ENCODE assay signal across 1 cellular context in the genomic region with DNA sequence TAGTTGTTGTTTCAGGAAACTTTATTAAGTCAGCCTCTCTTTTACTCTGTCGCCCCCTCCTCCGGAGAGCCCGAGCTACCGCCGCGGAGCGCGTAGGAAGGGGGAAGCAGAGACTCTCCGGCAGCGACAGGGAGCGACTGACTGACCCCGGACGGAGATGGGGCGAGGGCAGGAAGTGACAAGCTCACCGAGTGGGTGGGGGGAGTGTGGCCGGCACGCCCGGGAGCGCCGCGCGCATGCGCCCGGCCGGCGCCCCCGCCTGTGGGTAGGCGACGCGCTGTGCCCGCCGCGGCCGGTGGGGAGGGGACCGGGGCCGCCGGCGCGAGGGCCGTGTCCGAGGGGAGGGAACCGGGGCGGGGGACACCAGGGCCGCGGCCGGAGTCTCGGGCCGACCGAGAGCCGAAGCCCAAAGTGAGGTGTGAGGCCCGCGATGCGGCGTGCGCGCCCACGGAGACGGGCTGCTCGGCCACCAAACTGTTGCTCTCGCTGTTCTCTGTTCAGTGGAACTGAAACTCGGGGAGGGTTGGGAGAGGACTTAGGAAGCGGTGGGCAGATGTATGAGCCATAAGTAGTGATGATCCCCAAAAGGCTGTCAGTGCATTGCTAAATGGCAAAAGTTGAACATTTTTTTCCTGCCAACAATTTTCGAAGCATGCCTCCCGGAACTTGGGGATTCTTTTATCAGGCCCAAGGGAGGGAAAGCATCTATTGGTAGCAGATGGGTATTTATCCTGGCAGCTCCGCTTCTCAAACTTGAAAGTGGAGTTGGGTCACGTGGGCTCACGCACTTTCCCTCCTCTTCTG.
A peak's percentile ranks its signal among the peaks of the same experiment; 100 is the strongest.
TF ChIP-seq lines count a peak whose summit lies in the region.

A gene with protein sequence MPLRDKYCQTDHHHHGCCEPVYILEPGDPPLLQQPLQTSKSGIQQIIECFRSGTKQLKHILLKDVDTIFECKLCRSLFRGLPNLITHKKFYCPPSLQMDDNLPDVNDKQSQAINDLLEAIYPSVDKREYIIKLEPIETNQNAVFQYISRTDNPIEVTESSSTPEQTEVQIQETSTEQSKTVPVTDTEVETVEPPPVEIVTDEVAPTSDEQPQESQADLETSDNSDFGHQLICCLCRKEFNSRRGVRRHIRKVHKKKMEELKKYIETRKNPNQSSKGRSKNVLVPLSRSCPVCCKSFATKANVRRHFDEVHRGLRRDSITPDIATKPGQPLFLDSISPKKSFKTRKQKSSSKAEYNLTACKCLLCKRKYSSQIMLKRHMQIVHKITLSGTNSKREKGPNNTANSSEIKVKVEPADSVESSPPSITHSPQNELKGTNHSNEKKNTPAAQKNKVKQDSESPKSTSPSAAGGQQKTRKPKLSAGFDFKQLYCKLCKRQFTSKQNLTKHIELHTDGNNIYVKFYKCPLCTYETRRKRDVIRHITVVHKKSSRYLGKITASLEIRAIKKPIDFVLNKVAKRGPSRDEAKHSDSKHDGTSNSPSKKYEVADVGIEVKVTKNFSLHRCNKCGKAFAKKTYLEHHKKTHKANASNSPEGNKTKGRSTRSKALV (minus strand): TSS at position 143 of the 804 bp plus-strand sequence. CDS start 1,151 bp downstream, outside the sequence.

TF ChIP-seq in GM12878, 131 proteins besides CTCF, POLR2A, EP300 and RAD21 (continued from another document and continues in another):
- TF ChIP-seq SRF (IDR thresholded peaks at IDR 0.05; ENCODE audit: low read depth in 2 of 2, low read length in 2 of 2): no peak
- TF ChIP-seq PAX5 (IDR thresholded peaks at IDR 0.05; ENCODE audit: borderline replicate concordance, low read depth, low read length): peak; percentile 31; the same call in 1 of the 2 replicates
- TF ChIP-seq GABPA (IDR thresholded peaks at IDR 0.05; ENCODE audit: low read depth): peak; percentile 89
- TF ChIP-seq, protein P1, sequence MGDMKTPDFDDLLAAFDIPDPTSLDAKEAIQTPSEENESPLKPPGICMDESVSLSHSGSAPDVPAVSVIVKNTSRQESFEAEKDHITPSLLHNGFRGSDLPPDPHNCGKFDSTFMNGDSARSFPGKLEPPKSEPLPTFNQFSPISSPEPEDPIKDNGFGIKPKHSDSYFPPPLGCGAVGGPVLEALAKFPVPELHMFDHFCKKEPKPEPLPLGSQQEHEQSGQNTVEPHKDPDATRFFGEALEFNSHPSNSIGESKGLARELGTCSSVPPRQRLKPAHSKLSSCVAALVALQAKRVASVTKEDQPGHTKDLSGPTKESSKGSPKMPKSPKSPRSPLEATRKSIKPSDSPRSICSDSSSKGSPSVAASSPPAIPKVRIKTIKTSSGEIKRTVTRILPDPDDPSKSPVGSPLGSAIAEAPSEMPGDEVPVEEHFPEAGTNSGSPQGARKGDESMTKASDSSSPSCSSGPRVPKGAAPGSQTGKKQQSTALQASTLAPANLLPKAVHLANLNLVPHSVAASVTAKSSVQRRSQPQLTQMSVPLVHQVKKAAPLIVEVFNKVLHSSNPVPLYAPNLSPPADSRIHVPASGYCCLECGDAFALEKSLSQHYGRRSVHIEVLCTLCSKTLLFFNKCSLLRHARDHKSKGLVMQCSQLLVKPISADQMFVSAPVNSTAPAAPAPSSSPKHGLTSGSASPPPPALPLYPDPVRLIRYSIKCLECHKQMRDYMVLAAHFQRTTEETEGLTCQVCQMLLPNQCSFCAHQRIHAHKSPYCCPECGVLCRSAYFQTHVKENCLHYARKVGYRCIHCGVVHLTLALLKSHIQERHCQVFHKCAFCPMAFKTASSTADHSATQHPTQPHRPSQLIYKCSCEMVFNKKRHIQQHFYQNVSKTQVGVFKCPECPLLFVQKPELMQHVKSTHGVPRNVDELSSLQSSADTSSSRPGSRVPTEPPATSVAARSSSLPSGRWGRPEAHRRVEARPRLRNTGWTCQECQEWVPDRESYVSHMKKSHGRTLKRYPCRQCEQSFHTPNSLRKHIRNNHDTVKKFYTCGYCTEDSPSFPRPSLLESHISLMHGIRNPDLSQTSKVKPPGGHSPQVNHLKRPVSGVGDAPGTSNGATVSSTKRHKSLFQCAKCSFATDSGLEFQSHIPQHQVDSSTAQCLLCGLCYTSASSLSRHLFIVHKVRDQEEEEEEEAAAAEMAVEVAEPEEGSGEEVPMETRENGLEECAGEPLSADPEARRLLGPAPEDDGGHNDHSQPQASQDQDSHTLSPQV (IDR thresholded peaks at IDR 0.05): 0 out of 2 replicates have a peak, but pooled peaks have one; percentile 28
- TF ChIP-seq TARDBP (IDR thresholded peaks at IDR 0.05; ENCODE audit: borderline replicate concordance): no peak; the same call in 1 of the 2 replicates
- TF ChIP-seq, protein P2, sequence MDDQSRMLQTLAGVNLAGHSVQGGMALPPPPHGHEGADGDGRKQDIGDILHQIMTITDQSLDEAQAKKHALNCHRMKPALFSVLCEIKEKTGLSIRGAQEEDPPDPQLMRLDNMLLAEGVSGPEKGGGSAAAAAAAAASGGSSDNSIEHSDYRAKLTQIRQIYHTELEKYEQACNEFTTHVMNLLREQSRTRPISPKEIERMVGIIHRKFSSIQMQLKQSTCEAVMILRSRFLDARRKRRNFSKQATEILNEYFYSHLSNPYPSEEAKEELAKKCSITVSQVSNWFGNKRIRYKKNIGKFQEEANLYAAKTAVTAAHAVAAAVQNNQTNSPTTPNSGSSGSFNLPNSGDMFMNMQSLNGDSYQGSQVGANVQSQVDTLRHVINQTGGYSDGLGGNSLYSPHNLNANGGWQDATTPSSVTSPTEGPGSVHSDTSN (IDR thresholded peaks at IDR 0.05; ENCODE audit: insufficient replicate concordance, low read depth, low read length): no peak
- TF ChIP-seq RELA (IDR thresholded peaks at IDR 0.05; ENCODE audit: borderline replicate concordance, partially characterized antibody): peak; percentile 43
- TF ChIP-seq, protein P3, sequence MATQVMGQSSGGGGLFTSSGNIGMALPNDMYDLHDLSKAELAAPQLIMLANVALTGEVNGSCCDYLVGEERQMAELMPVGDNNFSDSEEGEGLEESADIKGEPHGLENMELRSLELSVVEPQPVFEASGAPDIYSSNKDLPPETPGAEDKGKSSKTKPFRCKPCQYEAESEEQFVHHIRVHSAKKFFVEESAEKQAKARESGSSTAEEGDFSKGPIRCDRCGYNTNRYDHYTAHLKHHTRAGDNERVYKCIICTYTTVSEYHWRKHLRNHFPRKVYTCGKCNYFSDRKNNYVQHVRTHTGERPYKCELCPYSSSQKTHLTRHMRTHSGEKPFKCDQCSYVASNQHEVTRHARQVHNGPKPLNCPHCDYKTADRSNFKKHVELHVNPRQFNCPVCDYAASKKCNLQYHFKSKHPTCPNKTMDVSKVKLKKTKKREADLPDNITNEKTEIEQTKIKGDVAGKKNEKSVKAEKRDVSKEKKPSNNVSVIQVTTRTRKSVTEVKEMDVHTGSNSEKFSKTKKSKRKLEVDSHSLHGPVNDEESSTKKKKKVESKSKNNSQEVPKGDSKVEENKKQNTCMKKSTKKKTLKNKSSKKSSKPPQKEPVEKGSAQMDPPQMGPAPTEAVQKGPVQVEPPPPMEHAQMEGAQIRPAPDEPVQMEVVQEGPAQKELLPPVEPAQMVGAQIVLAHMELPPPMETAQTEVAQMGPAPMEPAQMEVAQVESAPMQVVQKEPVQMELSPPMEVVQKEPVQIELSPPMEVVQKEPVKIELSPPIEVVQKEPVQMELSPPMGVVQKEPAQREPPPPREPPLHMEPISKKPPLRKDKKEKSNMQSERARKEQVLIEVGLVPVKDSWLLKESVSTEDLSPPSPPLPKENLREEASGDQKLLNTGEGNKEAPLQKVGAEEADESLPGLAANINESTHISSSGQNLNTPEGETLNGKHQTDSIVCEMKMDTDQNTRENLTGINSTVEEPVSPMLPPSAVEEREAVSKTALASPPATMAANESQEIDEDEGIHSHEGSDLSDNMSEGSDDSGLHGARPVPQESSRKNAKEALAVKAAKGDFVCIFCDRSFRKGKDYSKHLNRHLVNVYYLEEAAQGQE (IDR thresholded peaks at IDR 0.05; ENCODE audit: low read depth, low read length): no peak
- peak; percentile 83; the same call in 1 of the 2 replicates for TF ChIP-seq BACH1 (IDR thresholded peaks at IDR 0.05; ENCODE audit: borderline replicate concordance)
- TF ChIP-seq KAT2A (conservative IDR thresholded peaks at IDR 0.05; ENCODE audit: control insufficient read depth, low read depth, low read length): no peak
- peak; percentile 22 for TF ChIP-seq KLF5 (IDR thresholded peaks at IDR 0.05; ENCODE audit: partially characterized antibody)
- TF ChIP-seq, protein P4, sequence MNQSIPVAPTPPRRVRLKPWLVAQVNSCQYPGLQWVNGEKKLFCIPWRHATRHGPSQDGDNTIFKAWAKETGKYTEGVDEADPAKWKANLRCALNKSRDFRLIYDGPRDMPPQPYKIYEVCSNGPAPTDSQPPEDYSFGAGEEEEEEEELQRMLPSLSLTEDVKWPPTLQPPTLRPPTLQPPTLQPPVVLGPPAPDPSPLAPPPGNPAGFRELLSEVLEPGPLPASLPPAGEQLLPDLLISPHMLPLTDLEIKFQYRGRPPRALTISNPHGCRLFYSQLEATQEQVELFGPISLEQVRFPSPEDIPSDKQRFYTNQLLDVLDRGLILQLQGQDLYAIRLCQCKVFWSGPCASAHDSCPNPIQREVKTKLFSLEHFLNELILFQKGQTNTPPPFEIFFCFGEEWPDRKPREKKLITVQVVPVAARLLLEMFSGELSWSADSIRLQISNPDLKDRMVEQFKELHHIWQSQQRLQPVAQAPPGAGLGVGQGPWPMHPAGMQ (IDR thresholded peaks at IDR 0.05; ENCODE audit: borderline replicate concordance): no peak
- peak; percentile 50 to 70; a peak in 3 of 4 replicates for TF ChIP-seq IKZF2 (IDR thresholded peaks at IDR 0.05)
- no peak for TF ChIP-seq RCOR1 (conservative IDR thresholded peaks at IDR 0.05; ENCODE audit: low read depth, low read length)
- TF ChIP-seq, protein P5, sequence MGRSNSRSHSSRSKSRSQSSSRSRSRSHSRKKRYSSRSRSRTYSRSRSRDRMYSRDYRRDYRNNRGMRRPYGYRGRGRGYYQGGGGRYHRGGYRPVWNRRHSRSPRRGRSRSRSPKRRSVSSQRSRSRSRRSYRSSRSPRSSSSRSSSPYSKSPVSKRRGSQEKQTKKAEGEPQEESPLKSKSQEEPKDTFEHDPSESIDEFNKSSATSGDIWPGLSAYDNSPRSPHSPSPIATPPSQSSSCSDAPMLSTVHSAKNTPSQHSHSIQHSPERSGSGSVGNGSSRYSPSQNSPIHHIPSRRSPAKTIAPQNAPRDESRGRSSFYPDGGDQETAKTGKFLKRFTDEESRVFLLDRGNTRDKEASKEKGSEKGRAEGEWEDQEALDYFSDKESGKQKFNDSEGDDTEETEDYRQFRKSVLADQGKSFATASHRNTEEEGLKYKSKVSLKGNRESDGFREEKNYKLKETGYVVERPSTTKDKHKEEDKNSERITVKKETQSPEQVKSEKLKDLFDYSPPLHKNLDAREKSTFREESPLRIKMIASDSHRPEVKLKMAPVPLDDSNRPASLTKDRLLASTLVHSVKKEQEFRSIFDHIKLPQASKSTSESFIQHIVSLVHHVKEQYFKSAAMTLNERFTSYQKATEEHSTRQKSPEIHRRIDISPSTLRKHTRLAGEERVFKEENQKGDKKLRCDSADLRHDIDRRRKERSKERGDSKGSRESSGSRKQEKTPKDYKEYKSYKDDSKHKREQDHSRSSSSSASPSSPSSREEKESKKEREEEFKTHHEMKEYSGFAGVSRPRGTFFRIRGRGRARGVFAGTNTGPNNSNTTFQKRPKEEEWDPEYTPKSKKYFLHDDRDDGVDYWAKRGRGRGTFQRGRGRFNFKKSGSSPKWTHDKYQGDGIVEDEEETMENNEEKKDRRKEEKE (IDR thresholded peaks at IDR 0.05): 0 out of 2 replicates have a peak, but pooled peaks have one; percentile 31
- TF ChIP-seq SMAD5 (IDR thresholded peaks at IDR 0.05; ENCODE audit: low read depth): peak; percentile 95
- TF ChIP-seq SUPT20H (IDR thresholded peaks at IDR 0.05; ENCODE audit: borderline replicate concordance, control insufficient read depth, low read depth, low read length): no peak
- TF ChIP-seq, protein P6, sequence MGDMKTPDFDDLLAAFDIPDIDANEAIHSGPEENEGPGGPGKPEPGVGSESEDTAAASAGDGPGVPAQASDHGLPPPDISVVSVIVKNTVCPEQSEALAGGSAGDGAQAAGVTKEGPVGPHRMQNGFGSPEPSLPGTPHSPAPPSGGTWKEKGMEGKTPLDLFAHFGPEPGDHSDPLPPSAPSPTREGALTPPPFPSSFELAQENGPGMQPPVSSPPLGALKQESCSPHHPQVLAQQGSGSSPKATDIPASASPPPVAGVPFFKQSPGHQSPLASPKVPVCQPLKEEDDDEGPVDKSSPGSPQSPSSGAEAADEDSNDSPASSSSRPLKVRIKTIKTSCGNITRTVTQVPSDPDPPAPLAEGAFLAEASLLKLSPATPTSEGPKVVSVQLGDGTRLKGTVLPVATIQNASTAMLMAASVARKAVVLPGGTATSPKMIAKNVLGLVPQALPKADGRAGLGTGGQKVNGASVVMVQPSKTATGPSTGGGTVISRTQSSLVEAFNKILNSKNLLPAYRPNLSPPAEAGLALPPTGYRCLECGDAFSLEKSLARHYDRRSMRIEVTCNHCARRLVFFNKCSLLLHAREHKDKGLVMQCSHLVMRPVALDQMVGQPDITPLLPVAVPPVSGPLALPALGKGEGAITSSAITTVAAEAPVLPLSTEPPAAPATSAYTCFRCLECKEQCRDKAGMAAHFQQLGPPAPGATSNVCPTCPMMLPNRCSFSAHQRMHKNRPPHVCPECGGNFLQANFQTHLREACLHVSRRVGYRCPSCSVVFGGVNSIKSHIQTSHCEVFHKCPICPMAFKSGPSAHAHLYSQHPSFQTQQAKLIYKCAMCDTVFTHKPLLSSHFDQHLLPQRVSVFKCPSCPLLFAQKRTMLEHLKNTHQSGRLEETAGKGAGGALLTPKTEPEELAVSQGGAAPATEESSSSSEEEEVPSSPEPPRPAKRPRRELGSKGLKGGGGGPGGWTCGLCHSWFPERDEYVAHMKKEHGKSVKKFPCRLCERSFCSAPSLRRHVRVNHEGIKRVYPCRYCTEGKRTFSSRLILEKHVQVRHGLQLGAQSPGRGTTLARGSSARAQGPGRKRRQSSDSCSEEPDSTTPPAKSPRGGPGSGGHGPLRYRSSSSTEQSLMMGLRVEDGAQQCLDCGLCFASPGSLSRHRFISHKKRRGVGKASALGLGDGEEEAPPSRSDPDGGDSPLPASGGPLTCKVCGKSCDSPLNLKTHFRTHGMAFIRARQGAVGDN (IDR thresholded peaks at IDR 0.05): peak; percentile 92
- TF ChIP-seq, protein P7, sequence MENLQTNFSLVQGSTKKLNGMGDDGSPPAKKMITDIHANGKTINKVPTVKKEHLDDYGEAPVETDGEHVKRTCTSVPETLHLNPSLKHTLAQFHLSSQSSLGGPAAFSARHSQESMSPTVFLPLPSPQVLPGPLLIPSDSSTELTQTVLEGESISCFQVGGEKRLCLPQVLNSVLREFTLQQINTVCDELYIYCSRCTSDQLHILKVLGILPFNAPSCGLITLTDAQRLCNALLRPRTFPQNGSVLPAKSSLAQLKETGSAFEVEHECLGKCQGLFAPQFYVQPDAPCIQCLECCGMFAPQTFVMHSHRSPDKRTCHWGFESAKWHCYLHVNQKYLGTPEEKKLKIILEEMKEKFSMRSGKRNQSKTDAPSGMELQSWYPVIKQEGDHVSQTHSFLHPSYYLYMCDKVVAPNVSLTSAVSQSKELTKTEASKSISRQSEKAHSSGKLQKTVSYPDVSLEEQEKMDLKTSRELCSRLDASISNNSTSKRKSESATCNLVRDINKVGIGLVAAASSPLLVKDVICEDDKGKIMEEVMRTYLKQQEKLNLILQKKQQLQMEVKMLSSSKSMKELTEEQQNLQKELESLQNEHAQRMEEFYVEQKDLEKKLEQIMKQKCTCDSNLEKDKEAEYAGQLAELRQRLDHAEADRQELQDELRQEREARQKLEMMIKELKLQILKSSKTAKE (IDR thresholded peaks at IDR 0.05; ENCODE audit: low read depth, poor library complexity, severe bottlenecking): no peak
